15 cellular contexts compared by ENCODE assay signal in genomic region chr14:104420990-104421389, GRCh38.
"Had no signal": no experiment of that assay in that cellular context is flagged by ENCODE, and none has a peak within 500 bp of the region (broad histone marks: within the 10 kb centered on the region; RNA-seq: fewer than 3 reads in every experiment).

No MANE protein-coding gene starts in this region.

- H3K27ac Mint-ChIP-seq: activated CD8-positive, alpha-beta T cell treated with anti-CD3 and anti-CD28 coated beads, Interleukin-2, amount 10 ng/mL, durations not matched to agents 7 days and 5 days; activated naive CD4-positive, alpha-beta T cell treated with anti-CD3 and anti-CD28 coated beads, Interleukin-2, amount 10 ng/mL, durations not matched to agents 7 days and 5 days; activated T-helper 17 cell treated with anti-CD3 and anti-CD28 coated beads, Interleukin-2, amount 50 U/mL, for 72 hours; memory B cell; nephron had no signal

- H3K36me3 Mint-ChIP-seq: activated naive CD4-positive, alpha-beta T cell treated with anti-CD3 and anti-CD28 coated beads, Interleukin-2, amount 10 ng/mL, durations not matched to agents 7 days and 5 days; stimulated activated memory B cell treated with anti-CD40 and anti-IgM and Interleukin-4, amounts not matched to agents 10 μg/mL and 1 μg/mL and 100 μg/mL, for 72 hours had no signal

- H3K4me3 Mint-ChIP-seq: activated CD8-positive, alpha-beta T cell treated with anti-CD3 and anti-CD28 coated beads, Interleukin-2, amount 10 ng/mL, durations not matched to agents 7 days and 5 days; activated naive CD4-positive, alpha-beta T cell treated with anti-CD3 and anti-CD28 coated beads, Interleukin-2, amount 10 ng/mL, durations not matched to agents 7 days and 5 days; activated T-helper 17 cell treated with anti-CD3 and anti-CD28 coated beads, Interleukin-2, amount 50 U/mL, for 72 hours; memory B cell; nephron; stimulated activated memory B cell treated with anti-CD40 and anti-IgM and Interleukin-4, amounts not matched to agents 10 μg/mL and 1 μg/mL and 100 μg/mL, for 72 hours had no signal

- ATAC-seq: activated CD8-positive, alpha-beta T cell treated with anti-CD3 and anti-CD28 coated beads, Interleukin-2, amount 10 ng/mL, durations not matched to agents 7 days and 5 days; activated T-helper 17 cell treated with anti-CD3 and anti-CD28 coated beads, Interleukin-2, amount 50 U/mL, for 72 hours; left lung; stimulated activated memory B cell treated with anti-CD40 and anti-IgM and Interleukin-4, amounts not matched to agents 10 μg/mL and 1 μg/mL and 100 μg/mL, for 72 hours had no signal

- H3K36me3 ChIP-seq: adrenal gland, cardiac muscle cell, esophagus muscularis mucosa, left lung, transverse colon had no signal

- H3K9me3 Mint-ChIP-seq: activated naive CD4-positive, alpha-beta T cell treated with anti-CD3 and anti-CD28 coated beads, Interleukin-2, amount 10 ng/mL, durations not matched to agents 7 days and 5 days; activated T-helper 17 cell treated with anti-CD3 and anti-CD28 coated beads, Interleukin-2, amount 50 U/mL, for 72 hours; memory B cell; nephron; stimulated activated memory B cell treated with anti-CD40 and anti-IgM and Interleukin-4, amounts not matched to agents 10 μg/mL and 1 μg/mL and 100 μg/mL, for 72 hours had no signal

- H3K27me3 ChIP-seq: adrenal gland had no signal

- H3K4me3 ChIP-seq: adrenal gland, cardiac muscle cell, esophagus muscularis mucosa, left lung, transverse colon had no signal

- DNase-seq: activated CD8-positive, alpha-beta T cell treated with anti-CD3 and anti-CD28 coated beads, Interleukin-2, amount 10 ng/mL, durations not matched to agents 7 days and 5 days; activated naive CD4-positive, alpha-beta T cell treated with anti-CD3 and anti-CD28 coated beads, Interleukin-2, amount 10 ng/mL, durations not matched to agents 7 days and 5 days; hippocampal formation; kidney; left lung; SIG-M5; stimulated activated CD4-positive, alpha-beta T cell treated with anti-CD3 and anti-CD28 coated beads, Interleukin-12 subunit alpha, Interleukin-12 subunit beta, amount 100 ng/mL, for 4 hours; transverse colon had no signal

- H3K4me1 Mint-ChIP-seq: activated naive CD4-positive, alpha-beta T cell treated with anti-CD3 and anti-CD28 coated beads, Interleukin-2, amount 10 ng/mL, durations not matched to agents 7 days and 5 days; activated T-helper 17 cell treated with anti-CD3 and anti-CD28 coated beads, Interleukin-2, amount 50 U/mL, for 72 hours had no signal
